ENCODE assay signal across 8 cellular contexts in genomic region chr5:77851229-77852067, GRCh38.
DNase-seq lines count a peak whose midpoint lies in the region; ATAC-seq and TF ChIP-seq lines count a peak whose summit lies in the region.

No MANE protein-coding gene starts in this region.

- POLR2A ChIA-PET in AG04449 (lab: Yijun Ruan, JAX): interaction anchor here (0.8 kb wide), 1 partner anchor 75 kb away, joined by 4 read pairs; no protein-coding TSS in a partner anchor

- no peak for TF ChIP-seq EP300 in sigmoid colon (IDR thresholded peaks at IDR 0.05)

- no peaks in the 10 kb centered on the region for H3K36me3 ChIP-seq in sigmoid colon

- H3K27me3 ChIP-seq in sigmoid colon: no peaks in the 10 kb centered on the region

- H3K4me3 ChIP-seq in AG04449 (ENCODE audit: low read depth, low read length) (peak overlapping the region; percentile 61), astrocyte of the cerebellum (ENCODE audit: low read depth, low read length) (peak overlapping the region; percentile 44), iPS-11a (ENCODE audit: low read depth, low read length) (peak overlapping the region; percentile 56), sigmoid colon (peak overlapping the region; percentile 36 to 65 (median 58))

- no peak for TF ChIP-seq CTCF in AG04449 (IDR thresholded peaks at IDR 0.05; ENCODE audit: insufficient read depth, low read length, missing control alignments)
- no peak for TF ChIP-seq CTCF in astrocyte of the cerebellum (IDR thresholded peaks at IDR 0.05; ENCODE audit: low read depth, low read length, missing control alignments)
- TF ChIP-seq CTCF in sigmoid colon (IDR thresholded peaks at IDR 0.05): no peak

- CTCF ChIA-PET in AG04449 (lab: Yijun Ruan, JAX): no interaction called here

- H3K9me3 ChIP-seq in sigmoid colon: no peaks in the 10 kb centered on the region

- DNase-seq in AG04449 (ENCODE audit: low read depth, low spot score): no peak
- DNase-seq in GM19240 (ENCODE audit: insufficient read length, low spot score): peak; percentile 6
- DNase-seq in astrocyte of the cerebellum (ENCODE audit: low read depth): no peak
- DNase-seq in sigmoid colon: no peak
- DNase-seq in stimulated activated CD4-positive, alpha-beta T cell treated with anti-CD3 and anti-CD28 coated beads, Interleukin-1b, Interleukin-23, amount 100 ng/mL, for 48 hours: no peak

- WGBS in sigmoid colon, 2 donors: 14% methylated on average over 83 of the region's 83 CpGs

- TF ChIP-seq POLR2A in sigmoid colon (IDR thresholded peaks at IDR 0.05): no peak

- in situ Hi-C loops in astrocyte of the cerebellum (cut with HindIII; ENCODE audit: low sequenced_read_pairs): no loop called here

- intact Hi-C loops in sigmoid colon (cut with DNase I): loop anchor here (2.0 to 5.0 kb wide), 2 partner anchors 77 to 204 kb away; no protein-coding TSS in a partner anchor

- ATAC-seq in GM19035 (IDR thresholded peaks at IDR 0.05; ENCODE audit: unreplicated experiment): no peak
- no peak for ATAC-seq in GM18867 (IDR thresholded peaks at IDR 0.05; ENCODE audit: unreplicated experiment)

- peak overlapping the region; percentile 5 to 68 (median 57) for H3K27ac ChIP-seq in sigmoid colon

- peaks cover 0 to 14% (median 4%) of the 10 kb centered on the region in 4 donors for H3K4me1 ChIP-seq in sigmoid colon
